Comparison of ENCODE assay signal across 1 cellular context in the genomic region with DNA sequence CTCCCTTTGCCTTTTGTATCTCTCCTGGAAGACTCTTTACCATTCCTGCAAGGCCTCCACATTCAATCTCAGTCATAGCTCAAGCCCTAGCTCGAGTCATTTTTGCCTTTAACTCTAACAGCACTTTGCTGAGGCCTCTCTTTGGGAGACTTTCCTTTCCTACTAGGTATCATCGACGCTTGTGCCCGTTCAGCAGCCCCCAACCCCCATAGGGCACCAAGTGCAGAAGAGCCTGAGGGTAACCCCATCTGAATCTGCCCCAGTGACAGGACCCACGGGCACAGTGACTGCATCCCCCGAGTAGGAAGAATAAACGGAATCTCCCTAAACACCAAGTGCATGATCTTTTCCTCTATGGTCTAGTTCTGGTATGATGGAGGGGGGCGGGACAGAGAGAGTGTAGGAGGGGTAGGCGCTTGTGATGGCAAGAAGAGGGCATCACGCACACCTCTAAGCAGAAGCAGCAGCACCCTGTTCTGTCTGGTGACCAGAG.
TF ChIP-seq lines count a peak whose summit lies in the region.

No MANE protein-coding gene starts in this region.

TF ChIP-seq in HepG2, 621 proteins besides CTCF, POLR2A, EP300 and RAD21 (continued from another document and continues in another):
- TF ChIP-seq ZNF687 (CRISPR knock-in tag; IDR thresholded peaks at IDR 0.05) = peak; percentile 57
- TF ChIP-seq ZNF598 (CRISPR knock-in tag; IDR thresholded peaks at IDR 0.05; ENCODE audit: borderline replicate concordance) = peak; percentile 46; the same call in 1 of the 2 replicates
- no peak for TF ChIP-seq BRCA1 (CRISPR knock-in tag; IDR thresholded peaks at IDR 0.05)
- peak; percentile 22; the same call in 1 of the 2 replicates for TF ChIP-seq MYPOP (CRISPR knock-in tag; IDR thresholded peaks at IDR 0.05)
- TF ChIP-seq, protein P1, sequence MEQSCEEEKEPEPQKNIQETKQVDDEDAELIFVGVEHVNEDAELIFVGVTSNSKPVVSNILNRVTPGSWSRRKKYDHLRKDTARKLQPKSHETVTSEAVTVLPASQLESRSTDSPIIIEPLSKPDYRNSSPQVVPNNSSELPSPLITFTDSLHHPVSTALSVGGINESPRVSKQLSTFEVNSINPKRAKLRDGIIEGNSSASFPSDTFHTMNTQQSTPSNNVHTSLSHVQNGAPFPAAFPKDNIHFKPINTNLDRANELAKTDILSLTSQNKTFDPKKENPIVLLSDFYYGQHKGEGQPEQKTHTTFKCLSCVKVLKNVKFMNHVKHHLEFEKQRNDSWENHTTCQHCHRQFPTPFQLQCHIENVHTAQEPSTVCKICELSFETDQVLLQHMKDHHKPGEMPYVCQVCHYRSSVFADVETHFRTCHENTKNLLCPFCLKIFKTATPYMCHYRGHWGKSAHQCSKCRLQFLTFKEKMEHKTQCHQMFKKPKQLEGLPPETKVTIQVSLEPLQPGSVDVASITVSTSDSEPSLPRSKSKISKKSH (CRISPR knock-in tag; IDR thresholded peaks at IDR 0.05; ENCODE audit: borderline replicate concordance) = 0 out of 2 replicates have a peak, but pooled peaks have one; percentile 35
- TF ChIP-seq, protein P2, sequence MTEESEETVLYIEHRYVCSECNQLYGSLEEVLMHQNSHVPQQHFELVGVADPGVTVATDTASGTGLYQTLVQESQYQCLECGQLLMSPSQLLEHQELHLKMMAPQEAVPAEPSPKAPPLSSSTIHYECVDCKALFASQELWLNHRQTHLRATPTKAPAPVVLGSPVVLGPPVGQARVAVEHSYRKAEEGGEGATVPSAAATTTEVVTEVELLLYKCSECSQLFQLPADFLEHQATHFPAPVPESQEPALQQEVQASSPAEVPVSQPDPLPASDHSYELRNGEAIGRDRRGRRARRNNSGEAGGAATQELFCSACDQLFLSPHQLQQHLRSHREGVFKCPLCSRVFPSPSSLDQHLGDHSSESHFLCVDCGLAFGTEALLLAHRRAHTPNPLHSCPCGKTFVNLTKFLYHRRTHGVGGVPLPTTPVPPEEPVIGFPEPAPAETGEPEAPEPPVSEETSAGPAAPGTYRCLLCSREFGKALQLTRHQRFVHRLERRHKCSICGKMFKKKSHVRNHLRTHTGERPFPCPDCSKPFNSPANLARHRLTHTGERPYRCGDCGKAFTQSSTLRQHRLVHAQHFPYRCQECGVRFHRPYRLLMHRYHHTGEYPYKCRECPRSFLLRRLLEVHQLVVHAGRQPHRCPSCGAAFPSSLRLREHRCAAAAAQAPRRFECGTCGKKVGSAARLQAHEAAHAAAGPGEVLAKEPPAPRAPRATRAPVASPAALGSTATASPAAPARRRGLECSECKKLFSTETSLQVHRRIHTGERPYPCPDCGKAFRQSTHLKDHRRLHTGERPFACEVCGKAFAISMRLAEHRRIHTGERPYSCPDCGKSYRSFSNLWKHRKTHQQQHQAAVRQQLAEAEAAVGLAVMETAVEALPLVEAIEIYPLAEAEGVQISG (CRISPR knock-in tag; IDR thresholded peaks at IDR 0.05) = 0 out of 2 replicates have a peak, but pooled peaks have one; percentile 39
- TF ChIP-seq ZNF570 (CRISPR knock-in tag; IDR thresholded peaks at IDR 0.05; ENCODE audit: borderline replicate concordance) = no peak
- TF ChIP-seq ZNF121 (CRISPR knock-in tag; IDR thresholded peaks at IDR 0.05) = 0 out of 2 replicates have a peak, but pooled peaks have one; percentile 17
- peak; percentile 76; the same call in 1 of the 2 replicates for TF ChIP-seq SALL2 (CRISPR knock-in tag; IDR thresholded peaks at IDR 0.05)
- no peak for TF ChIP-seq GATAD2A (CRISPR knock-in tag; IDR thresholded peaks at IDR 0.05)
- 0 out of 2 replicates have a peak, but pooled peaks have one; percentile 11 for TF ChIP-seq SOX5 (CRISPR knock-in tag; IDR thresholded peaks at IDR 0.05; ENCODE audit: borderline replicate concordance)
- peak; percentile 26; the same call in 1 of the 2 replicates for TF ChIP-seq DR1 (CRISPR knock-in tag; IDR thresholded peaks at IDR 0.05)
- TF ChIP-seq GFI1 (CRISPR knock-in tag; IDR thresholded peaks at IDR 0.05; ENCODE audit: borderline replicate concordance) = 0 out of 2 replicates have a peak, but pooled peaks have one; percentile 42
- no peak for TF ChIP-seq NFAT5 (CRISPR knock-in tag; IDR thresholded peaks at IDR 0.05)
- no peak for TF ChIP-seq ZNF333 (CRISPR knock-in tag; IDR thresholded peaks at IDR 0.05; ENCODE audit: borderline replicate concordance)
- TF ChIP-seq ZNF296 (CRISPR knock-in tag; conservative IDR thresholded peaks at IDR 0.05) = no peak
- TF ChIP-seq RNF219 (CRISPR knock-in tag; IDR thresholded peaks at IDR 0.05) = peak; percentile 82; the same call in 1 of the 2 replicates
- no peak for TF ChIP-seq MED1 (CRISPR knock-in tag; IDR thresholded peaks at IDR 0.05)
- no peak for TF ChIP-seq MBNL3 (CRISPR knock-in tag; conservative IDR thresholded peaks at IDR 0.05)
- TF ChIP-seq ZNF441 (CRISPR knock-in tag; IDR thresholded peaks at IDR 0.05; ENCODE audit: borderline replicate concordance) = no peak
- no peak for TF ChIP-seq MAZ (IDR thresholded peaks at IDR 0.05; ENCODE audit: borderline replicate concordance, low read depth, low read length)
- no peak for TF ChIP-seq MAZ (CRISPR knock-in tag; IDR thresholded peaks at IDR 0.05; ENCODE audit: low read depth)
- no peak for TF ChIP-seq JUN (CRISPR knock-in tag; IDR thresholded peaks at IDR 0.05)
- peak; percentile 36 for TF ChIP-seq RBM22 (optimal IDR thresholded peaks at IDR 0.05; ENCODE audit: low read length)
- TF ChIP-seq RXRA (CRISPR knock-in tag; IDR thresholded peaks at IDR 0.05) = no peak; the same call in 1 of the 2 replicates
- TF ChIP-seq GLI4 (CRISPR knock-in tag; IDR thresholded peaks at IDR 0.05; ENCODE audit: borderline replicate concordance) = 0 out of 2 replicates have a peak, but pooled peaks have one; percentile 62
- no peak for TF ChIP-seq ZNF564 (CRISPR knock-in tag; IDR thresholded peaks at IDR 0.05)
- TF ChIP-seq YY1 (IDR thresholded peaks at IDR 0.05; ENCODE audit: insufficient read depth, insufficient replicate concordance, low read depth, low read length) = no peak
- no peak for TF ChIP-seq CHD2 (IDR thresholded peaks at IDR 0.05; ENCODE audit: low read depth, low read length)
- 0 out of 2 replicates have a peak, but pooled peaks have one; percentile 32 for TF ChIP-seq ZNF274 (CRISPR knock-in tag; IDR thresholded peaks at IDR 0.05)
- TF ChIP-seq SNAPC2 (CRISPR knock-in tag; IDR thresholded peaks at IDR 0.05) = no peak
- TF ChIP-seq, protein P3, sequence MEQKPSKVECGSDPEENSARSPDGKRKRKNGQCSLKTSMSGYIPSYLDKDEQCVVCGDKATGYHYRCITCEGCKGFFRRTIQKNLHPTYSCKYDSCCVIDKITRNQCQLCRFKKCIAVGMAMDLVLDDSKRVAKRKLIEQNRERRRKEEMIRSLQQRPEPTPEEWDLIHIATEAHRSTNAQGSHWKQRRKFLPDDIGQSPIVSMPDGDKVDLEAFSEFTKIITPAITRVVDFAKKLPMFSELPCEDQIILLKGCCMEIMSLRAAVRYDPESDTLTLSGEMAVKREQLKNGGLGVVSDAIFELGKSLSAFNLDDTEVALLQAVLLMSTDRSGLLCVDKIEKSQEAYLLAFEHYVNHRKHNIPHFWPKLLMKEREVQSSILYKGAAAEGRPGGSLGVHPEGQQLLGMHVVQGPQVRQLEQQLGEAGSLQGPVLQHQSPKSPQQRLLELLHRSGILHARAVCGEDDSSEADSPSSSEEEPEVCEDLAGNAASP (CRISPR knock-in tag; IDR thresholded peaks at IDR 0.05; ENCODE audit: borderline replicate concordance) = no peak
- no peak for TF ChIP-seq KDM3A (CRISPR knock-in tag; IDR thresholded peaks at IDR 0.05; ENCODE audit: low read depth)
- TF ChIP-seq HDAC1 (CRISPR knock-in tag; IDR thresholded peaks at IDR 0.05) = peak; percentile 34; the same call in 1 of the 2 replicates
- peak; percentile 22; the same call in 1 of the 2 replicates for TF ChIP-seq ZNF75D (CRISPR knock-in tag; IDR thresholded peaks at IDR 0.05; ENCODE audit: borderline replicate concordance)
